ENCODE assay signal across 8 cellular contexts in the genomic region with DNA sequence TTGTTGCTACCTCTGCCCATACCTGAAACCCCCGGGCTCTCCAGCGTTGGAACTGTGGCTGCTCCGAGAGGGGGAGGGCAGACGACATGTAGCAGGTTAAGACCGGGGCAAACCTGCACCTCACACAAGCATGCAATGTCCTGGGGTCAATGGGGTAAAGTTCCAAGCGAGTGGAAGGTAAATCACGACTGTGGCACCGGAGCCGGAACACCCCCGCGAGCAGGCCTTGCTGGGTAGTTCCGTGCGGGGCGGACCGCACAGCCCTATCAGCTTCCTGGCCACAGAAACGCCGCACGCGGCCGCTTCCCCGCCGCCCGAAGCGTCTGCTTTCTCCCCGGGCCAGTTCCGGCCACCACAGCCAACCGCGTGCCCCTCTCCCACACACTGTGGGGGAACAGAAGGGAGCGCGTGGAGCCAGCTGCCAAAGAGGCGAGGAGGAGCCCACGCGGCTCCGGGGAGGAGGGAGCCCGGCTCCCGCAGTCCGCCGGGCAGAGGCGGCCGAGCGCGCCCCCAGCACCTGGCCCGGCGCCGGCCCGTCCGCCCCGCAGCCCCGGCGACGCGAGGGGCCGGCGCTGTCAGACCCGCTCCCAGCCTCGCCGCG. TPM values are rescaled to one million over a fixed set of nuclear protein-coding genes. Genes with fewer than 3 reads are reported as not detected.
DNase-seq lines count a peak whose midpoint lies in the region; ATAC-seq, FAIRE-seq and TF ChIP-seq lines count a peak whose summit lies in the region.

No MANE protein-coding gene starts in this region.

- intact Hi-C loops in pancreas (cut with DNase I) = no loop called here

- ATAC-seq in activated T-cell treated with anti-CD3 and anti-CD28 coated beads, Interleukin-2, amount 50 U/mL, for 72 hours (replicated peaks in 1 of 2) = peak; percentile 69 to 73
- peak; percentile 46 to 76 (median 73) for ATAC-seq in pancreas
- no peak for ATAC-seq in GM19035 (IDR thresholded peaks at IDR 0.05; ENCODE audit: unreplicated experiment)
- ATAC-seq in HG02678 (IDR thresholded peaks at IDR 0.05; ENCODE audit: unreplicated experiment) = no peak

- no peaks in the 10 kb centered on the region for H3K9me3 Mint-ChIP-seq in activated T-cell treated with anti-CD3 and anti-CD28 coated beads, Interleukin-2, amount 50 U/mL, for 72 hours
- peaks cover 19% of the 10 kb centered on the region for H3K9me3 Mint-ChIP-seq in glutamatergic neuron (ENCODE audit: unreplicated experiment)

- no peaks in the 10 kb centered on the region for H3K36me3 ChIP-seq in pancreas

- no peak for FAIRE-seq in pancreas (lab: Jason Lieb, UNC)

- H3K4me1 Mint-ChIP-seq in activated T-cell treated with anti-CD3 and anti-CD28 coated beads, Interleukin-2, amount 50 U/mL, for 72 hours (ENCODE audit: low read depth) = peaks cover 7% of the 10 kb centered on the region
- peaks cover 41% of the 10 kb centered on the region for H3K4me1 Mint-ChIP-seq in glutamatergic neuron (ENCODE audit: low read depth, unreplicated experiment)

- H3K4me3 ChIP-seq in LNCaP clone FGC (ENCODE audit: low read depth, low read length) = peak overlapping the region; percentile 64
- peak overlapping the region; percentile 37 to 68 (median 52) for H3K4me3 ChIP-seq in pancreas

- H3K27me3 Mint-ChIP-seq in activated T-cell treated with anti-CD3 and anti-CD28 coated beads, Interleukin-2, amount 50 U/mL, for 72 hours (ENCODE audit: low read depth) = peaks cover 52% of the 10 kb centered on the region
- peaks cover 14% of the 10 kb centered on the region for H3K27me3 Mint-ChIP-seq in glutamatergic neuron (ENCODE audit: unreplicated experiment)

- H3K4me3 Mint-ChIP-seq in activated T-cell treated with anti-CD3 and anti-CD28 coated beads, Interleukin-2, amount 50 U/mL, for 72 hours = peak overlapping the region; percentile 27 to 55
- peak overlapping the region; percentile 95 for H3K4me3 Mint-ChIP-seq in glutamatergic neuron (ENCODE audit: unreplicated experiment)

- no peak overlapping the region for H3K27ac Mint-ChIP-seq in activated T-cell treated with anti-CD3 and anti-CD28 coated beads, Interleukin-2, amount 50 U/mL, for 72 hours
- peak overlapping the region; percentile 92 for H3K27ac Mint-ChIP-seq in glutamatergic neuron (ENCODE audit: unreplicated experiment)

- peak overlapping the region in 1 of 4 donors; percentile 12 for H3K27ac ChIP-seq in pancreas

- H3K27me3 ChIP-seq in pancreas = no peaks in the 10 kb centered on the region

- DNase-seq in Daoy (ENCODE audit: low read depth) (peak; percentile 62), LNCaP clone FGC (ENCODE audit: low read depth) (no peak), glutamatergic neuron (peak; percentile 59), pancreas (peak in 4 of 6 donors; percentile 31 to 75 (median 50)), NCI-H1048 (lab: John Stamatoyannopoulos, UW) (no peak)
- peak; percentile 31 to 42 for DNase-seq in activated T-cell treated with anti-CD3 and anti-CD28 coated beads, Interleukin-2, amount 50 U/mL, for 72 hours

- H3K4me1 ChIP-seq in pancreas = peaks cover 0 to 6% (median 0%) of the 10 kb centered on the region in 3 donors

- WGBS in pancreas, 2 donors = 1% methylated on average over 49 to 58 of the region's 58 CpGs

- no peaks in the 10 kb centered on the region for H3K9me3 ChIP-seq in pancreas

- peaks cover 4% of the 10 kb centered on the region in 2 donors for H3K36me3 Mint-ChIP-seq in activated T-cell treated with anti-CD3 and anti-CD28 coated beads, Interleukin-2, amount 50 U/mL, for 72 hours (ENCODE audit: insufficient read depth in 2 of 2)
- peaks cover 9% of the 10 kb centered on the region for H3K36me3 Mint-ChIP-seq in glutamatergic neuron (ENCODE audit: unreplicated experiment)

- no peak for TF ChIP-seq CTCF in LNCaP clone FGC (IDR thresholded peaks at IDR 0.05; ENCODE audit: control insufficient read depth, extremely low read depth, insufficient read depth)
- no peak for TF ChIP-seq CTCF in glutamatergic neuron (IDR thresholded peaks at IDR 0.05; ENCODE audit: partially characterized antibody, unreplicated experiment)
- no peak for TF ChIP-seq CTCF in pancreas (IDR thresholded peaks at IDR 0.05)

RNA-seq across cellular contexts. Expression of gene SPTBN2, which starts 1.6 kb away (rescaled TPM):
- total RNA-seq in Daoy (2014; rRNA removed; shearing (Covaris generic)) = 28.5 and 37.1 TPM in 2 replicates
- 1 to 10 TPM in 1 of 2 donors, under 1 TPM in 1; 0.69 to 1.5 TPM for total RNA-seq in activated T-cell treated with anti-CD3 and anti-CD28 coated beads, Interleukin-2, amount 50 U/mL, for 72 hours
- total RNA-seq in glutamatergic neuron (ENCODE audit: unreplicated experiment) = 371 TPM
- 10 to 100 TPM; 32.6 to 59.8 (median 38.7) TPM for total RNA-seq in pancreas
- 10 to 100 TPM; 17.8 to 45.9 TPM for polyA plus RNA-seq in pancreas

RNA-seq across cellular contexts. Expression of gene RBM4B, which starts 49.7 kb away (rescaled TPM):
- 12.7 and 12.9 TPM in 2 replicates for total RNA-seq in Daoy (2014; rRNA removed; shearing (Covaris generic))
- total RNA-seq in activated T-cell treated with anti-CD3 and anti-CD28 coated beads, Interleukin-2, amount 50 U/mL, for 72 hours = 10 to 100 TPM; 12.5 to 18.4 TPM
- total RNA-seq in glutamatergic neuron (ENCODE audit: unreplicated experiment) (61.2 TPM), pancreas (10 to 100 TPM in 1 of 6 donors, 1 to 10 TPM in 5; 5.7 to 10.1 (median 6.5) TPM)
- 10 to 100 TPM in 1 of 2 donors, 1 to 10 TPM in 1; 9.9 to 20.7 TPM for polyA plus RNA-seq in pancreas

Comparison
In these comparisons a context has a peak if more than half of its experiments do, and no peak if none do; other contexts are left out.
1. DNase-seq: peak in Daoy (single experiment), activated T-cell treated with anti-CD3 and anti-CD28 coated beads, Interleukin-2, amount 50 U/mL, for 72 hours (2 of 2), glutamatergic neuron (single experiment) and pancreas (4 of 6); none in LNCaP clone FGC (single experiment) and NCI-H1048 (single experiment).
2. ATAC-seq: peak in activated T-cell treated with anti-CD3 and anti-CD28 coated beads, Interleukin-2, amount 50 U/mL, for 72 hours (2 of 2) and pancreas (4 of 4); none in GM19035 (single experiment) and HG02678 (single experiment).
3. RNA of gene SPTBN2, which starts 1.6 kb away (total RNA-seq): 371 TPM in glutamatergic neuron (single experiment), 32.6 to 59.8 TPM in pancreas and 28.5 to 37.1 TPM in Daoy; 0.69 to 1.5 TPM in activated T-cell treated with anti-CD3 and anti-CD28 coated beads, Interleukin-2, amount 50 U/mL, for 72 hours; every median in the first group is over 10 times any median in the second.